Comparison of ENCODE assay signal across 1 cellular context in the genomic region with DNA sequence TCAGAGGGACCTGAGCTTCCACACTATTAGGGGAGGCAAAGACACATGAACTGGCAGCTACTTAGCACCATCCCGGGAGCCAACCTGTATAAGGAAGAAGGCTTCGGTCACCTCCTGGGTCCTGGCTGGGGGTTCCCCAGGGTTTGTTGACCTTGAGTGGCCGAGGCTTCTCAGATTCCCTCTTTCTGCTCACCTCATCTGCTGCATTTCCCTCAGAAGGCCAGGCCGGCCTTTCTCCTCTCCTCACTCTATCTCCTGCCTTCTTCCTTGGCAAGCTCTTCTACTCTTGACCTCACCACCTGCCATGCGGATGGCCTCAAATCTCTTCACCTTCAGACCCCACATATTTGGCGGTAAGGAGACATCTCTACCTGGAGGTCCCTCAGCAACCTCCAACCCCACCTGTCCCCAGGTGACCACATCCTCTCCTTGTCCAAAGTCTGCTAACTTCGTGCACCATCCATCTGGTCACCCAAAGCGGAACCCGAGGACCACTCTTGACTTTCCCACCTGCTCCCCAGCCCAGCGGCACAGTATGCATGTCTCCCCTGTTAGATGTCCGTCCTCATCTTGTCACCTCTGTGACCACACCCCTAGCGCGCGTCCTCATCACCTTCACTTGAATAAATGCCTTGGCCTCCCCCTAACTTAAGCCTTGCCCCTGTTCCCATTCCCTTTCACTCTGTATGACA.
TF ChIP-seq lines count a peak whose summit lies in the region.

No MANE protein-coding gene starts in this region.

TF ChIP-seq in SK-N-SH, 30 proteins besides CTCF, POLR2A, EP300 and RAD21 (continued from another document):
- TF ChIP-seq, protein P1, sequence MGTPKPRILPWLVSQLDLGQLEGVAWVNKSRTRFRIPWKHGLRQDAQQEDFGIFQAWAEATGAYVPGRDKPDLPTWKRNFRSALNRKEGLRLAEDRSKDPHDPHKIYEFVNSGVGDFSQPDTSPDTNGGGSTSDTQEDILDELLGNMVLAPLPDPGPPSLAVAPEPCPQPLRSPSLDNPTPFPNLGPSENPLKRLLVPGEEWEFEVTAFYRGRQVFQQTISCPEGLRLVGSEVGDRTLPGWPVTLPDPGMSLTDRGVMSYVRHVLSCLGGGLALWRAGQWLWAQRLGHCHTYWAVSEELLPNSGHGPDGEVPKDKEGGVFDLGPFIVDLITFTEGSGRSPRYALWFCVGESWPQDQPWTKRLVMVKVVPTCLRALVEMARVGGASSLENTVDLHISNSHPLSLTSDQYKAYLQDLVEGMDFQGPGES (IDR thresholded peaks at IDR 0.05; ENCODE audit: low read depth, low read length), result no peak
- TF ChIP-seq FOSL2 (IDR thresholded peaks at IDR 0.05; ENCODE audit: borderline replicate concordance, low read depth) (no peak), YY1 (IDR thresholded peaks at IDR 0.05; ENCODE audit: low read depth) (no peak), CHD2 (IDR thresholded peaks at IDR 0.05; ENCODE audit: low read length, partially characterized antibody) (no peak), SIN3A (IDR thresholded peaks at IDR 0.05; ENCODE audit: borderline replicate concordance, low read depth, low read length) (no peak), SMC3 (IDR thresholded peaks at IDR 0.05; ENCODE audit: low read depth, low read length) (no peak), EZH2phosphoT487 (IDR thresholded peaks at IDR 0.05; ENCODE audit: borderline replicate concordance, low read depth) (no peak), MXI1 (IDR thresholded peaks at IDR 0.05; ENCODE audit: low read depth, low read length) (no peak), GATA2 (CRISPR knock-in tag; IDR thresholded peaks at IDR 0.05) (no peak)
- TF ChIP-seq, protein P2, sequence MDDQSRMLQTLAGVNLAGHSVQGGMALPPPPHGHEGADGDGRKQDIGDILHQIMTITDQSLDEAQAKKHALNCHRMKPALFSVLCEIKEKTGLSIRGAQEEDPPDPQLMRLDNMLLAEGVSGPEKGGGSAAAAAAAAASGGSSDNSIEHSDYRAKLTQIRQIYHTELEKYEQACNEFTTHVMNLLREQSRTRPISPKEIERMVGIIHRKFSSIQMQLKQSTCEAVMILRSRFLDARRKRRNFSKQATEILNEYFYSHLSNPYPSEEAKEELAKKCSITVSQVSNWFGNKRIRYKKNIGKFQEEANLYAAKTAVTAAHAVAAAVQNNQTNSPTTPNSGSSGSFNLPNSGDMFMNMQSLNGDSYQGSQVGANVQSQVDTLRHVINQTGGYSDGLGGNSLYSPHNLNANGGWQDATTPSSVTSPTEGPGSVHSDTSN (IDR thresholded peaks at IDR 0.05), result no peak
- TF ChIP-seq, protein P3, sequence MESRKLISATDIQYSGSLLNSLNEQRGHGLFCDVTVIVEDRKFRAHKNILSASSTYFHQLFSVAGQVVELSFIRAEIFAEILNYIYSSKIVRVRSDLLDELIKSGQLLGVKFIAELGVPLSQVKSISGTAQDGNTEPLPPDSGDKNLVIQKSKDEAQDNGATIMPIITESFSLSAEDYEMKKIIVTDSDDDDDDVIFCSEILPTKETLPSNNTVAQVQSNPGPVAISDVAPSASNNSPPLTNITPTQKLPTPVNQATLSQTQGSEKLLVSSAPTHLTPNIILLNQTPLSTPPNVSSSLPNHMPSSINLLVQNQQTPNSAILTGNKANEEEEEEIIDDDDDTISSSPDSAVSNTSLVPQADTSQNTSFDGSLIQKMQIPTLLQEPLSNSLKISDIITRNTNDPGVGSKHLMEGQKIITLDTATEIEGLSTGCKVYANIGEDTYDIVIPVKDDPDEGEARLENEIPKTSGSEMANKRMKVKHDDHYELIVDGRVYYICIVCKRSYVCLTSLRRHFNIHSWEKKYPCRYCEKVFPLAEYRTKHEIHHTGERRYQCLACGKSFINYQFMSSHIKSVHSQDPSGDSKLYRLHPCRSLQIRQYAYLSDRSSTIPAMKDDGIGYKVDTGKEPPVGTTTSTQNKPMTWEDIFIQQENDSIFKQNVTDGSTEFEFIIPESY (IDR thresholded peaks at IDR 0.05; ENCODE audit: borderline replicate concordance, low read depth), result no peak
- TF ChIP-seq, protein P4, sequence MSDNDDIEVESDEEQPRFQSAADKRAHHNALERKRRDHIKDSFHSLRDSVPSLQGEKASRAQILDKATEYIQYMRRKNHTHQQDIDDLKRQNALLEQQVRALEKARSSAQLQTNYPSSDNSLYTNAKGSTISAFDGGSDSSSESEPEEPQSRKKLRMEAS (IDR thresholded peaks at IDR 0.05; ENCODE audit: low read depth), result no peak
